1 cellular context compared by ENCODE assay signal in genomic region chrX:151633157-151633556, GRCh38.
TF ChIP-seq lines count a peak whose summit lies in the region.

No MANE protein-coding gene starts in this region.

TF ChIP-seq in K562, 482 proteins besides CTCF, POLR2A, EP300 and RAD21 (continued from another document and continues in another):
- TF ChIP-seq ATF3 (IDR thresholded peaks at IDR 0.05) (peak; percentile 88), ATF3 (CRISPR knock-in tag; conservative IDR thresholded peaks at IDR 0.05) (no peak), ARID4B (CRISPR knock-in tag; IDR thresholded peaks at IDR 0.05) (no peak), GATAD2A (IDR thresholded peaks at IDR 0.05) (no peak), HCFC1 (IDR thresholded peaks at IDR 0.05; ENCODE audit: low read depth, low read length) (no peak), USF1 (CRISPR knock-in tag; IDR thresholded peaks at IDR 0.05) (no peak), RB1 (IDR thresholded peaks at IDR 0.05; ENCODE audit: low read depth) (no peak), PYGO2 (tag; IDR thresholded peaks at IDR 0.05) (no peak), ZBTB1 (CRISPR knock-in tag; IDR thresholded peaks at IDR 0.05; ENCODE audit: borderline replicate concordance, low read depth) (no peak), GTF2F1 (IDR thresholded peaks at IDR 0.05; ENCODE audit: low read depth, low read length) (no peak), FOXM1 (IDR thresholded peaks at IDR 0.05; ENCODE audit: low read depth) (peak; percentile 80), FOXM1 (CRISPR knock-in tag; IDR thresholded peaks at IDR 0.05; ENCODE audit: low read depth) (no peak), NFE2L1 (tag; IDR thresholded peaks at IDR 0.05; ENCODE audit: borderline replicate concordance, low read depth) (no peak), CTCFL (IDR thresholded peaks at IDR 0.05; ENCODE audit: borderline replicate concordance, insufficient read depth, low read depth, low read length, poor library complexity, severe bottlenecking) (no peak), MNT (conservative IDR thresholded peaks at IDR 0.05) (no peak), DPF2 (IDR thresholded peaks at IDR 0.05) (peak; percentile 94), CC2D1A (IDR thresholded peaks at IDR 0.05) (peak; percentile 67; the same call in 1 of the 2 replicates), XRCC4 (IDR thresholded peaks at IDR 0.05; ENCODE audit: extremely low read depth, insufficient read depth, insufficient read length) (no peak), GTF2E2 (tag; IDR thresholded peaks at IDR 0.05) (no peak), PBX2 (CRISPR knock-in tag; IDR thresholded peaks at IDR 0.05; ENCODE audit: low read depth) (no peak), PBX2 (tag; conservative IDR thresholded peaks at IDR 0.05; ENCODE audit: low read depth) (no peak), ZNF592 (IDR thresholded peaks at IDR 0.05) (no peak), SOX6 (IDR thresholded peaks at IDR 0.05) (peak; percentile 83), ZC3H11A (IDR thresholded peaks at IDR 0.05; ENCODE audit: low read depth, low read length) (no peak), NUFIP1 (IDR thresholded peaks at IDR 0.05; ENCODE audit: partially characterized antibody) (no peak), ARID1B (IDR thresholded peaks at IDR 0.05) (peak; percentile 96), ZNF12 (CRISPR knock-in tag; IDR thresholded peaks at IDR 0.05) (no peak), PKNOX1 (IDR thresholded peaks at IDR 0.05) (no peak; the same call in 1 of the 2 replicates), SNRNP70 (optimal IDR thresholded peaks at IDR 0.05; ENCODE audit: low read depth, low read length) (no peak), ZNF143 (CRISPR knock-in tag; IDR thresholded peaks at IDR 0.05) (no peak), RHOXF2B (CRISPR knock-in tag; conservative IDR thresholded peaks at IDR 0.05) (no peak), PTBP1 (IDR thresholded peaks at IDR 0.05; ENCODE audit: low read depth, low read length) (no peak), ZBTB5 (IDR thresholded peaks at IDR 0.05) (no peak), MTA2 (IDR thresholded peaks at IDR 0.05; ENCODE audit: low read depth) (peak; percentile 88), CBFA2T2 (conservative IDR thresholded peaks at IDR 0.05) (peak; percentile 93), FOXJ3 (CRISPR knock-in tag; IDR thresholded peaks at IDR 0.05) (no peak), HMGN3 (IDR thresholded peaks at IDR 0.05; ENCODE audit: borderline replicate concordance, extremely low read depth, insufficient read length, low read depth, low read length) (no peak), HMGXB4 (CRISPR knock-in tag; IDR thresholded peaks at IDR 0.05) (no peak), NFXL1 (CRISPR knock-in tag; IDR thresholded peaks at IDR 0.05) (no peak), ZNF146 (CRISPR knock-in tag; IDR thresholded peaks at IDR 0.05; ENCODE audit: unreplicated experiment) (no peak), ZNF253 (CRISPR knock-in tag; conservative IDR thresholded peaks at IDR 0.05) (no peak), LEF1 (IDR thresholded peaks at IDR 0.05) (peak; percentile 77)
